ENCODE assay signal across 9 cellular contexts in the genomic region with DNA sequence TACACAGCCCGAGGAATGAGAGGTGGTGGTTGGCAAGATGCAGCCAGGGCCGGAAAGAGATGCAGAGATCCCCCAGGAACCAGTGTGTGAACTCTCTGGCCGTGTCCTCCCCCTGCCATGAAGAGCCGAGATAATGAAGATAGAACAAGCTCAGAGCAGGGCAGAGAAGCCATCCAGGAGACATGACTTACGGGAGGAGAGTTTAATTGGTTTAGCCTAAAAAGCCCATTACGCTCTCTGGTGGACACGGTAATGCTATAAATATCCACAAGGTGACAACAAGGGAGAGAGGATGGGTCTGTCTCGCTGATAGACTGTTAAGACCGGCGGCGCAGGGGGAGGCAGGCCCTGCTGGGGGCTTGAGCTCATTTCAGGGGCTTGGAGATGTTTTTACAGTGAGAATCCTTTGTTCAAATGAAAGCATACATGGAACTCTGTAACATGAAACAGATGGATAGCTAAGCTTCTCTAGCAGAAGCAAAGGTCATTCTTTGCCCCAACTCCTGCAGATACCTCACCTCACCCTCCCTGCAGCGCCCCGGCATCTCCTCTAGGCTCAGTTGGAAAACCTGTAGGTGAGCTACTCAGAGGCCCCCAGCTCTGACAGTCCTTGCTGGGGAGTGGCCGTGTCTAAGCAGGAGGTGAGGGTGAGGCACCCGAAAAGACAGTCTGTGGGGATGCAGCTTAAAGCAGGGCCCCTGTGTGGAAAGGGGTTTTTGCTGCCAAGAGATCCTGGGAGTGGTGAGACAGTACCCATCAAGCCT. TPM values are rescaled to one million over a fixed set of nuclear protein-coding genes. Genes with fewer than 3 reads are reported as not detected.
DNase-seq lines count a peak whose midpoint lies in the region; ATAC-seq and TF ChIP-seq lines count a peak whose summit lies in the region.
"Had no signal": no experiment of that assay in that cellular context is flagged by ENCODE, and none has a peak within 500 bp of the region (broad histone marks: within the 10 kb centered on the region; RNA-seq: fewer than 3 reads in every experiment).

No MANE protein-coding gene starts in this region.

- DNase-seq in stimulated activated naive CD8-positive, alpha-beta T cell treated with anti-CD3 and anti-CD28 coated beads, Interleukin-15, amount 100 ng/mL, for 72 hours: no peak
- DNase-seq in stimulated activated naive CD8-positive, alpha-beta T cell treated with anti-CD3 and anti-CD28 coated beads, Interleukin-15, Interleukin-2, amounts not matched to agents 100 U/mL and 50 U/mL, for 24 hours: no peak
- DNase-seq in chondrocyte (ENCODE audit: low spot score): no peak
- DNase-seq in mesothelial cell of epicardium (ENCODE audit: low spot score in 2 of 2, unreplicated experiment in 2 of 2): no peak
- no peak for DNase-seq in HK-2 (ENCODE audit: unreplicated experiment)
- no peak for DNase-seq in ureter (ENCODE audit: low spot score)
- DNase-seq: CD4-positive, alpha-beta T cell had no signal

- H3K4me3 Mint-ChIP-seq in stimulated activated naive CD8-positive, alpha-beta T cell treated with anti-CD3 and anti-CD28 coated beads, Interleukin-15, amount 100 ng/mL, for 72 hours: no peak overlapping the region
- H3K4me3 Mint-ChIP-seq in chondrocyte (ENCODE audit: unreplicated experiment): peak overlapping the region; percentile 47
- H3K4me3 Mint-ChIP-seq in mesothelial cell of epicardium: peak overlapping the region; percentile 49
- H3K4me3 Mint-ChIP-seq: CD4-positive, alpha-beta T cell had no signal

- peaks cover 0 to 7% of the 10 kb centered on the region in 2 donors for H3K9me3 Mint-ChIP-seq in stimulated activated naive CD8-positive, alpha-beta T cell treated with anti-CD3 and anti-CD28 coated beads, Interleukin-15, amount 100 ng/mL, for 72 hours
- H3K9me3 Mint-ChIP-seq in chondrocyte (ENCODE audit: low read depth): peaks cover 3% of the 10 kb centered on the region
- H3K9me3 Mint-ChIP-seq in mesothelial cell of epicardium: peaks cover 3% of the 10 kb centered on the region

- H3K36me3 Mint-ChIP-seq in chondrocyte (ENCODE audit: low read depth) (no peaks in the 10 kb centered on the region), mesothelial cell of epicardium (no peaks in the 10 kb centered on the region)

- peaks cover 6% of the 10 kb centered on the region for H3K4me1 Mint-ChIP-seq in stimulated activated naive CD8-positive, alpha-beta T cell treated with anti-CD3 and anti-CD28 coated beads, Interleukin-15, amount 100 ng/mL, for 72 hours
- H3K4me1 Mint-ChIP-seq in chondrocyte (ENCODE audit: low read depth) (peaks cover 14% of the 10 kb centered on the region), mesothelial cell of epicardium (peaks cover 16% of the 10 kb centered on the region)

- peaks cover 57% of the 10 kb centered on the region for H3K27me3 Mint-ChIP-seq in stimulated activated naive CD8-positive, alpha-beta T cell treated with anti-CD3 and anti-CD28 coated beads, Interleukin-15, amount 100 ng/mL, for 72 hours
- H3K27me3 Mint-ChIP-seq in chondrocyte (ENCODE audit: low read depth): peaks cover 11% of the 10 kb centered on the region
- H3K27me3 Mint-ChIP-seq in mesothelial cell of epicardium (ENCODE audit: low read depth): peaks cover 12% of the 10 kb centered on the region

- H3K27ac Mint-ChIP-seq in stimulated activated naive CD8-positive, alpha-beta T cell treated with anti-CD3 and anti-CD28 coated beads, Interleukin-15, amount 100 ng/mL, for 72 hours: peak overlapping the region in 1 of 2 donors; percentile 74
- H3K27ac Mint-ChIP-seq in chondrocyte (ENCODE audit: unreplicated experiment): no peak overlapping the region
- H3K27ac Mint-ChIP-seq in mesothelial cell of epicardium: peak overlapping the region; percentile 34
- H3K27ac Mint-ChIP-seq: CD4-positive, alpha-beta T cell had no signal

- ATAC-seq in stimulated activated naive CD8-positive, alpha-beta T cell treated with anti-CD3 and anti-CD28 coated beads, Interleukin-15, amount 100 ng/mL, for 72 hours: peak; percentile 31
- ATAC-seq in stimulated activated naive CD8-positive, alpha-beta T cell treated with anti-CD3 and anti-CD28 coated beads, Interleukin-15, Interleukin-2, amounts not matched to agents 100 U/mL and 50 U/mL, for 24 hours: no peak
- ATAC-seq in GM18868 (IDR thresholded peaks at IDR 0.05; ENCODE audit: unreplicated experiment) (no peak), HG03280 (IDR thresholded peaks at IDR 0.05; ENCODE audit: unreplicated experiment) (no peak)

- no peak for TF ChIP-seq CTCF in chondrocyte (IDR thresholded peaks at IDR 0.05)
- no peak for TF ChIP-seq CTCF in mesothelial cell of epicardium (IDR thresholded peaks at IDR 0.05; ENCODE audit: unreplicated experiment)

RNA-seq across cellular contexts. Expression of a gene that starts 40.8 kb away (rescaled TPM):
- total RNA-seq in chondrocyte: 1.7 to 3.2 TPM (median 1.9 TPM) in 3 replicates
- total RNA-seq in mesothelial cell of epicardium: 7.0 to 7.9 TPM (median 7.5 TPM) in 3 replicates
- 3.0 TPM for total RNA-seq in ureter
- total RNA-seq: CD4-positive, alpha-beta T cell had no signal

Comparison
In these comparisons a context has a peak if more than half of its experiments do, and no peak if none do; other contexts are left out.
1. H3K4me3 Mint-ChIP-seq: peak in chondrocyte (single experiment) and mesothelial cell of epicardium (single experiment); none in stimulated activated naive CD8-positive, alpha-beta T cell treated with anti-CD3 and anti-CD28 coated beads, Interleukin-15, amount 100 ng/mL, for 72 hours (0 of 2).